Comparison of ENCODE assay signal across 1 cellular context in genomic region chr19:15222738-15223648, GRCh38.
TF ChIP-seq lines count a peak whose summit lies in the region.

No MANE protein-coding gene starts in this region.

TF ChIP-seq in WTC11, 78 proteins besides CTCF, POLR2A, EP300 and RAD21 (continued from another document):
- TF ChIP-seq ZNF532 (CRISPR knock-in tag; IDR thresholded peaks at IDR 0.05; ENCODE audit: borderline replicate concordance), result no peak
TF ChIP-seq in WTC11: peak in this region for 9.
